Comparison of ENCODE assay signal across 1 cellular context in genomic region chr18:22933206-22933957, GRCh38.
TF ChIP-seq lines count a peak whose summit lies in the region.

Gene RBBP8, plus strand, starts transcription at chr18:22933328. Its CDS starts 3,524 bp downstream, at chr18:22936852.

TF ChIP-seq in K562, 482 proteins besides CTCF, POLR2A, EP300 and RAD21 (continued from another document and continues in another):
- TF ChIP-seq ATF6 (CRISPR knock-in tag; IDR thresholded peaks at IDR 0.05): 0 out of 2 replicates have a peak, but pooled peaks have one; percentile 10
- TF ChIP-seq HSF4 (CRISPR knock-in tag; IDR thresholded peaks at IDR 0.05; ENCODE audit: borderline replicate concordance): no peak
- TF ChIP-seq HDAC6 (IDR thresholded peaks at IDR 0.05; ENCODE audit: low read depth, low read length): 0 out of 2 replicates have a peak, but pooled peaks have one; percentile 15
- TF ChIP-seq RAD51 (IDR thresholded peaks at IDR 0.05; ENCODE audit: borderline replicate concordance, low read depth): no peak
- no peak for TF ChIP-seq ZNF644 (tag; IDR thresholded peaks at IDR 0.05; ENCODE audit: low read depth)
- no peak for TF ChIP-seq ZNF175 (CRISPR knock-in tag; IDR thresholded peaks at IDR 0.05; ENCODE audit: low read depth)
- no peak for TF ChIP-seq ZNF253 (CRISPR knock-in tag; conservative IDR thresholded peaks at IDR 0.05)
- TF ChIP-seq GTF2A2 (tag; IDR thresholded peaks at IDR 0.05): no peak
- TF ChIP-seq SNRNP70 (optimal IDR thresholded peaks at IDR 0.05; ENCODE audit: low read depth, low read length): no peak
- no peak for TF ChIP-seq SNAPC5 (CRISPR knock-in tag; IDR thresholded peaks at IDR 0.05)
- no peak for TF ChIP-seq USF2 (CRISPR knock-in tag; IDR thresholded peaks at IDR 0.05)
- no peak for TF ChIP-seq ZNF124 (CRISPR knock-in tag; IDR thresholded peaks at IDR 0.05)
- peak; percentile 50; the same call in 1 of the 2 replicates for TF ChIP-seq SPI1 (IDR thresholded peaks at IDR 0.05; ENCODE audit: borderline replicate concordance, low read depth, low read length)
- TF ChIP-seq ZNF407 (IDR thresholded peaks at IDR 0.05; ENCODE audit: low read depth): peak; percentile 75; the same call in 1 of the 2 replicates
- no peak for TF ChIP-seq ZNF408 (CRISPR knock-in tag; IDR thresholded peaks at IDR 0.05; ENCODE audit: low read depth)
- TF ChIP-seq ARID3B (CRISPR knock-in tag; IDR thresholded peaks at IDR 0.05; ENCODE audit: borderline replicate concordance): no peak
- peak in 1 of 2 experiments; percentile 56; a peak in 2 of 4 replicates for TF ChIP-seq MNT (conservative IDR thresholded peaks at IDR 0.05)
- peak; percentile 49; the same call in 1 of the 2 replicates for TF ChIP-seq CEBPG (CRISPR knock-in tag; IDR thresholded peaks at IDR 0.05)
- peak in 1 of 2 experiments; percentile 84; a peak in 2 of 4 replicates for TF ChIP-seq CEBPG (tag; conservative IDR thresholded peaks at IDR 0.05 in 1 of 2, IDR thresholded peaks at IDR 0.05 in 1 of 2)
- peak; percentile 77 for TF ChIP-seq ATF7 (IDR thresholded peaks at IDR 0.05)
- no peak for TF ChIP-seq PRDM10 (IDR thresholded peaks at IDR 0.05; ENCODE audit: partially characterized antibody)
- 0 out of 2 replicates have a peak, but pooled peaks have one; percentile 31 for TF ChIP-seq PTBP1 (IDR thresholded peaks at IDR 0.05; ENCODE audit: low read depth, low read length)
- no peak for TF ChIP-seq SLC30A9 (CRISPR knock-in tag; IDR thresholded peaks at IDR 0.05)
- peak in 2 of 3 experiments; percentile 48 to 67 for TF ChIP-seq YY1 (IDR thresholded peaks at IDR 0.05; ENCODE audit: borderline replicate concordance in 1 of 3, control insufficient read depth in 1 of 3, extremely low read depth in 1 of 3, insufficient read depth in 3 of 3, insufficient read length in 1 of 3, insufficient replicate concordance in 2 of 3, low read depth in 1 of 3, low read length in 2 of 3)
- TF ChIP-seq NR2C1 (IDR thresholded peaks at IDR 0.05): no peak
- no peak for TF ChIP-seq NR2C1 (tag; IDR thresholded peaks at IDR 0.05)
- no peak for TF ChIP-seq MED1 (CRISPR knock-in tag; IDR thresholded peaks at IDR 0.05; ENCODE audit: borderline replicate concordance)
- TF ChIP-seq EHMT2 (IDR thresholded peaks at IDR 0.05): no peak
- TF ChIP-seq GATAD2B (IDR thresholded peaks at IDR 0.05; ENCODE audit: borderline replicate concordance): no peak
- no peak for TF ChIP-seq ZNF609 (CRISPR knock-in tag; IDR thresholded peaks at IDR 0.05; ENCODE audit: borderline replicate concordance)
- no peak for TF ChIP-seq ZNF75A (CRISPR knock-in tag; IDR thresholded peaks at IDR 0.05)
- TF ChIP-seq BHLHE40 (IDR thresholded peaks at IDR 0.05; ENCODE audit: low read length): no peak
- no peak for TF ChIP-seq ETV5 (CRISPR knock-in tag; IDR thresholded peaks at IDR 0.05; ENCODE audit: low read depth)
